ENCODE assay signal across 10 cellular contexts in genomic region chr15:29570121-29570930, GRCh38.
DNase-seq lines count a peak whose midpoint lies in the region; ATAC-seq and TF ChIP-seq lines count a peak whose summit lies in the region.
"Had no signal": no experiment of that assay in that cellular context is flagged by ENCODE, and none has a peak within 500 bp of the region (broad histone marks: within the 10 kb centered on the region; RNA-seq: fewer than 3 reads in every experiment).

No MANE protein-coding gene starts in this region.

- peak overlapping the region; percentile 33 for H2AFZ ChIP-seq in mammary epithelial cell (ENCODE audit: low read depth, low read length)

- ATAC-seq in GM21786 (IDR thresholded peaks at IDR 0.05; ENCODE audit: unreplicated experiment), result no peak

- no peaks in the 10 kb centered on the region for H3K36me3 ChIP-seq in mammary epithelial cell (ENCODE audit: insufficient read depth, low read length)
- no peaks in the 10 kb centered on the region for H3K36me3 ChIP-seq in kidney epithelial cell (ENCODE audit: control insufficient read depth, insufficient read depth, low read length)
- no peaks in the 10 kb centered on the region for H3K36me3 ChIP-seq in testis (ENCODE audit: low read depth, missing control alignments)

- in situ Hi-C loops in mammary epithelial cell (cut with MboI; ENCODE audit: low sequenced_read_pairs in 2 of 2), result no loop called here

- no peaks in the 10 kb centered on the region for H4K20me1 ChIP-seq in mammary epithelial cell (ENCODE audit: insufficient read depth, low read length)

- no peak for TF ChIP-seq POLR2A in testis (IDR thresholded peaks at IDR 0.05)

- no peaks in the 10 kb centered on the region for H3K79me2 ChIP-seq in mammary epithelial cell (ENCODE audit: insufficient read depth, low read length)

- no CpG with 5 or more reads among the region's 130 CpGs for WGBS in mammary epithelial cell (ENCODE audit: low coverage, missing lambda C conversion rate)
- 1 to 2% methylated on average over 23 to 33 of the region's 130 CpGs for WGBS in testis, 2 donors

- no TSS peak for BruUV-seq in mammary epithelial cell (replicated peaks; lab: Mats Ljungman, UMichigan)

- dilution Hi-C loops in mammary epithelial cell (cut with HindIII; ENCODE audit: low sequenced_read_pairs), result no loop called here

- CTCF ChIA-PET in mammary epithelial cell (lab: Charles Lee; ENCODE audit: low non-redundant PET), result no interaction called here

- H3K9ac ChIP-seq in mammary epithelial cell (ENCODE audit: insufficient read depth, low read length), result no peak overlapping the region

- H3K4me1 ChIP-seq in mammary epithelial cell (ENCODE audit: insufficient read depth, low read length) (peaks cover 8% of the 10 kb centered on the region), testis (peaks cover 3% of the 10 kb centered on the region)

- H3K27ac ChIP-seq in mammary epithelial cell (ENCODE audit: insufficient read depth, low read depth, low read length) (no peak overlapping the region), testis (peak overlapping the region in 1 of 2 donors; percentile 41)

- intact Hi-C loops in mammary epithelial cell (cut with micrococcal nuclease), result no loop called here
- intact Hi-C loops in testis (cut with DNase I; ENCODE audit: low total_unique reads), result no loop called here

- H3K27me3 ChIP-seq in mammary epithelial cell (ENCODE audit: insufficient read depth, low read length) (peaks cover 30% of the 10 kb centered on the region), kidney epithelial cell (ENCODE audit: control insufficient read depth, insufficient read depth, low read length) (peaks cover 10% of the 10 kb centered on the region), testis (no peaks in the 10 kb centered on the region)

- H3K4me3 ChIP-seq in mammary epithelial cell (replicated peaks in 1 of 3; ENCODE audit: insufficient read depth in 1 of 3, low read depth in 2 of 3, low read length in 3 of 3), result peak overlapping the region in 1 of 3 experiments; percentile 25
- H3K4me3 ChIP-seq in kidney epithelial cell (ENCODE audit: low read depth, low read length), result peak overlapping the region; percentile 66
- peak overlapping the region; percentile 57 to 61 for H3K4me3 ChIP-seq in testis

- H3K4me2 ChIP-seq in mammary epithelial cell (ENCODE audit: insufficient read depth, low read depth, low read length), result peak overlapping the region; percentile 81

- no peaks in the 10 kb centered on the region for H3K9me3 ChIP-seq in mammary epithelial cell (replicated peaks; ENCODE audit: insufficient read depth, low read length)
- no peaks in the 10 kb centered on the region for H3K9me3 ChIP-seq in testis

- DNase-seq in NCI-H2227 (lab: John Stamatoyannopoulos, UW; ENCODE audit: unreplicated experiment) (peak; percentile 42), NCI-H2227 treated with DMSO at 0.1 percent for 48 hours (lab: John Stamatoyannopoulos, UW) (no peak), mammary epithelial cell (no peak), kidney epithelial cell (ENCODE audit: low read depth) (no peak), testis (no peak), middle frontal gyrus (ENCODE audit: extremely low spot score, low spot score) (no peak)
- DNase-seq in stimulated activated naive CD4-positive, alpha-beta T cell treated with Interleukin-2 at 50 U/mL for 16 hours (lab: John Stamatoyannopoulos, UW), result no peak
- DNase-seq: CD4-positive, CD25-positive, alpha-beta regulatory T cell; effector memory CD4-positive, alpha-beta T cell had no signal

- TF ChIP-seq CTCF in mammary epithelial cell (conservative IDR thresholded peaks at IDR 0.05 in 1 of 2, IDR thresholded peaks at IDR 0.05 in 1 of 2; ENCODE audit: extremely low read depth in 1 of 2, insufficient read depth in 1 of 2, low read depth in 1 of 2, low read length in 2 of 2) (no peak), kidney epithelial cell (IDR thresholded peaks at IDR 0.05; ENCODE audit: insufficient read depth, low read length, poor library complexity, severe bottlenecking) (no peak), testis (IDR thresholded peaks at IDR 0.05) (no peak)
